8 cellular contexts compared by ENCODE assay signal in genomic region chr14:100237735-100238418, GRCh38. TPM values are rescaled to one million over a fixed set of nuclear protein-coding genes. Genes with fewer than 3 reads are reported as not detected.
DNase-seq lines count a peak whose midpoint lies in the region; ATAC-seq, FAIRE-seq and TF ChIP-seq lines count a peak whose summit lies in the region.

No MANE protein-coding gene starts in this region.

- H3K4me3 ChIP-seq in HL-60 (replicated peaks; ENCODE audit: insufficient read depth, low read length), result peak overlapping the region; percentile 67
- H3K4me3 ChIP-seq in pancreas, result peak overlapping the region; percentile 93 to 100 (median 98)

- WGBS in pancreas, 2 donors, result 0 to 1% methylated on average over 46 to 64 of the region's 64 CpGs

- intact Hi-C loops in pancreas (cut with DNase I), result no loop called here

- DNase-seq in GM18507 (ENCODE audit: extremely low spot score, insufficient read length, low read depth), result no peak
- peak in 1 of 2 experiments; percentile 73 for DNase-seq in HL-60 (ENCODE audit: low read depth in 1 of 2, low spot score in 1 of 2)
- peak; percentile 79 for DNase-seq in OCI-M1 (lab: John Stamatoyannopoulos, UW)
- DNase-seq in activated effector memory CD4-positive, alpha-beta T cell treated with anti-CD3 and anti-CD28 coated beads, Interleukin-2, amount 50 U/mL, for 16 hours, result peak; percentile 82
- peak; percentile 49 for DNase-seq in glomerular visceral epithelial cell (ENCODE audit: extremely low spot score)
- DNase-seq in pancreas, result peak; percentile 46 to 78 (median 60)

- TF ChIP-seq CTCF in 22Rv1 (IDR thresholded peaks at IDR 0.05), result no peak
- no peak for TF ChIP-seq CTCF in HL-60 (IDR thresholded peaks at IDR 0.05; ENCODE audit: insufficient read depth, low read length)
- no peak for TF ChIP-seq CTCF in pancreas (IDR thresholded peaks at IDR 0.05)

- H3K9me3 ChIP-seq in pancreas, result no peaks in the 10 kb centered on the region

- peak; percentile 21 for FAIRE-seq in GM18507 (lab: Jason Lieb, UNC)
- FAIRE-seq in pancreas (lab: Jason Lieb, UNC), result no peak

- H3K36me3 ChIP-seq in pancreas, result no peaks in the 10 kb centered on the region

- H3K27ac ChIP-seq in 22Rv1 (peak overlapping the region; percentile 98), HL-60 (replicated peaks) (peak overlapping the region; percentile 82), pancreas (peak overlapping the region; percentile 92 to 98 (median 96))

- ATAC-seq in pancreas (peak; percentile 11 to 43 (median 12)), GM19467 (IDR thresholded peaks at IDR 0.05; ENCODE audit: unreplicated experiment) (no peak)

- H3K4me1 ChIP-seq in pancreas, result peaks cover 7 to 29% (median 22%) of the 10 kb centered on the region in 3 donors

- H3K27me3 ChIP-seq in HL-60 (ENCODE audit: insufficient read depth, poor library complexity, severe bottlenecking) (no peaks in the 10 kb centered on the region), pancreas (no peaks in the 10 kb centered on the region)

RNA-seq across cellular contexts. Expression of gene YY1, which starts 1.1 kb away (rescaled TPM):
- total RNA-seq in pancreas, result 10 to 100 TPM; 18.6 to 38.7 (median 26.4) TPM
- polyA plus RNA-seq in pancreas, result 10 to 100 TPM; 10.5 to 17.8 TPM
